ENCODE assay signal across 28 cellular contexts in the genomic region with DNA sequence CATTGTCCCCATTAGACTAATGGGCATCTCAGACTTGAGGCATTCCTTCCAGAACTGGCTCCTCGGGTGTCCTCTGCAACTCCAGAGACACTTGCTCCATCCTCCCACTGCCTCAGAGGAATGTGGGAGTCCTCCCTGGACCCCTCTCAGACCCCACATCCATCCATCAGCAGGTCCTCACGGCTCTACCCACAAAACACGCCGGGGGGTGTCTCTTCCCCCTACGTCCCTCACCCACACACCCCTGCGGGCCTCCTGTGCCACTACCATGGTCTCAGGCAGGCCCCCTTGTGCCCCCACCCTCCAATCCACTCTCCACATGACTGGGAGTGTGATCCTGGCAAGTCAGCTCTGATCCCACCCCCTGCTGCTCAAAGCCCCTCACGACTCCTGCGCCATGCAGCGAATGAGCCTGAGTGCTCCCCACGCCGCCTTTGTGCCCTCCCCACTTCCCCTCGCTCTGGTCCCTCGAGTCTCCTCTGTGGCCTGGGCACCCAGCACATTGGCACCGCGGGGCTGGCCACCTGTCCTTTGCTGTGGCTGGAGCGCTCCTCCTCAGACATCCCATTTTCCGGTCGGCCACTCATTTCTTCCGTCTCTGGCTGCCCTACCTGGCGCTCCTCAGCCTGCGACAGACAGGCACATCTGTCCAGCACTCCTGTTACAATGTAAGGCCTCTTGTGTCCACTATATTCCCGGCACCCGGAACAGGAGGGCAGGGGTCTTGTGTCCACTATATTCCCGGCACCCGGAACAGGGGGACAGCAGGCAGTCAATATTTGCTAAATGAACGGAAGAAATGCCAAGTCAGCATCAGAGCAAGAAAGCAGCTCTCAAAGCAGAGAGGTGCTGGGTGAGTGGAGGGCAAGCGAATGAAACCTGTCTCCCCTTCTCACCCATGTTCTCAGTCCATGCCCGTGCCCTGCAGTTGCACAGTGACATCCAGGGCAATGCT. TPM values are rescaled to one million over a fixed set of nuclear protein-coding genes. Genes with fewer than 3 reads are reported as not detected.
A peak's percentile ranks its signal among the peaks of the same experiment; 100 is the strongest.
DNase-seq lines count a peak whose midpoint lies in the region; ATAC-seq, FAIRE-seq and TF ChIP-seq lines count a peak whose summit lies in the region.
"Had no signal": no experiment of that assay in that cellular context is flagged by ENCODE, and none has a peak within 500 bp of the region (broad histone marks: within the 10 kb centered on the region; RNA-seq: fewer than 3 reads in every experiment).

No MANE protein-coding gene starts in this region.

- no peak for FAIRE-seq in H1 (lab: Jason Lieb, UNC)
- FAIRE-seq: islet of Langerhans, TTC549 had no signal

- H3K27me3 ChIP-seq in heart right ventricle = no peaks in the 10 kb centered on the region
- no peaks in the 10 kb centered on the region for H3K27me3 ChIP-seq in H1 (replicated peaks in 1 of 4; ENCODE audit: control insufficient read depth in 3 of 4, extremely low read depth in 1 of 4, insufficient read depth in 3 of 4, low read length in 3 of 4)
- H3K27me3 ChIP-seq: body of pancreas, neural progenitor cell, stomach had no signal

- no peak overlapping the region for H3K18ac ChIP-seq in H1 (ENCODE audit: extremely low read depth, low read length)

- no peak overlapping the region for H4K91ac ChIP-seq in H1 (replicated peaks; ENCODE audit: insufficient read length, low read length)

- H3K56ac ChIP-seq in H1 (replicated peaks; ENCODE audit: insufficient read length, low read depth, low read length) = no peak overlapping the region

- 92 to 94% methylated on average over 28 of the region's 28 CpGs for WGBS in heart right ventricle, 2 donors
- 92% methylated on average over 27 of the region's 28 CpGs; no CpG with 5 or more reads in 1 of the 2 experiments for WGBS in H1 (ENCODE audit: extremely low coverage in 1 of 2, insufficient coverage in 1 of 2, insufficient read length in 1 of 2, insufficient replicate concordance in 2 of 2, low coverage in 1 of 2, low lambda C conversion rate in 2 of 2, missing lambda C conversion rate in 1 of 2), 2 experiments

- H3K4me2 ChIP-seq in H1 (ENCODE audit: insufficient read depth in 1 of 2, low read depth in 2 of 2, low read length in 2 of 2) = no peak overlapping the region
- H3K4me2 ChIP-seq: neural progenitor cell had no signal

- H3K4ac ChIP-seq in H1 (replicated peaks; ENCODE audit: insufficient read length, low read depth, low read length) = no peak overlapping the region

- H4K5ac ChIP-seq in H1 (ENCODE audit: insufficient read length, low read depth, low read length) = no peak overlapping the region

- intact Hi-C loops in Right ventricle myocardium superior (cut with DNase I) = no loop called here
- intact Hi-C loops in heart right ventricle (cut with DNase I) = no loop called here

- H3K4me1 ChIP-seq in heart right ventricle (peaks cover 18 to 90% (median 60%) of the 10 kb centered on the region in 9 donors), H1 (replicated peaks in 1 of 4; ENCODE audit: control insufficient read depth in 3 of 4, insufficient read depth in 4 of 4, low read length in 3 of 4) (peaks cover 1 to 6% (median 4%) of the 10 kb centered on the region in 4 experiments; a peak in 5 of 7 replicates)

- peaks cover 0 to 2% (median 0%) of the 10 kb centered on the region in 11 donors for H3K9me3 ChIP-seq in heart right ventricle
- peaks cover 0 to 8% of the 10 kb centered on the region in 2 experiments; a peak in 1 of 4 replicates for H3K9me3 ChIP-seq in H1 (ENCODE audit: insufficient read depth in 2 of 2, low read depth in 1 of 2, low read length in 1 of 2)
- H3K9me3 ChIP-seq: body of pancreas, stomach had no signal

- peaks cover 0 to 26% of the 10 kb centered on the region in 2 experiments; a peak in 2 of 4 replicates for H3K79me2 ChIP-seq in H1 (ENCODE audit: control insufficient read depth in 1 of 2, insufficient read depth in 2 of 2, low read length in 2 of 2)

- H3K9me3 Mint-ChIP-seq in neural crest cell (peaks cover 7% of the 10 kb centered on the region), type B pancreatic cell (peaks cover 7% of the 10 kb centered on the region)

- TF ChIP-seq POLR2A in H1 (IDR thresholded peaks at IDR 0.05; ENCODE audit: control extremely low read depth in 1 of 2, low read depth in 2 of 2, low read length in 2 of 2) = no peak

- no peak overlapping the region for H2AFZ ChIP-seq in H1 (ENCODE audit: low read length)
- H2AFZ ChIP-seq: neural progenitor cell had no signal

- H3K9ac ChIP-seq in H1 (replicated peaks in 1 of 4; ENCODE audit: extremely low read depth in 1 of 4, low read depth in 3 of 4, low read length in 3 of 4) = no peak overlapping the region
- H3K9ac ChIP-seq: neural progenitor cell had no signal

- H3K23ac ChIP-seq in H1 (ENCODE audit: insufficient read length) = no peak overlapping the region

- POLR2A ChIA-PET in H1 (lab: Charles Lee; ENCODE audit: partially characterized antibody) = no interaction called here

- ATAC-seq in Right ventricle myocardium superior (ENCODE audit: poor library complexity) (no peak), heart right ventricle (no peak)
- ATAC-seq: activated CD8-positive, alpha-beta T cell treated with anti-CD3 and anti-CD28 coated beads, Interleukin-2, amount 10 ng/mL, durations not matched to agents 7 days and 5 days; body of pancreas had no signal

- peak overlapping the region; percentile 35 for H3K27ac Mint-ChIP-seq in neural crest cell (ENCODE audit: unreplicated experiment)
- peak overlapping the region; percentile 53 for H3K27ac Mint-ChIP-seq in type B pancreatic cell
- H3K27ac Mint-ChIP-seq: activated CD8-positive, alpha-beta T cell treated with anti-CD3 and anti-CD28 coated beads, Interleukin-2, amount 10 ng/mL, durations not matched to agents 7 days and 5 days; B cell; neural progenitor cell had no signal

- peaks cover 7% of the 10 kb centered on the region for H3K4me1 Mint-ChIP-seq in neural crest cell
- H3K4me1 Mint-ChIP-seq in type B pancreatic cell (ENCODE audit: unreplicated experiment) = peaks cover 25% of the 10 kb centered on the region

- no peak overlapping the region for H3K14ac ChIP-seq in H1 (ENCODE audit: insufficient read length)

- peaks cover 5 to 12% of the 10 kb centered on the region in 2 experiments for H4K20me1 ChIP-seq in H1 (replicated peaks in 1 of 2; ENCODE audit: control insufficient read depth in 1 of 2, insufficient read depth in 2 of 2, low read length in 2 of 2)

- H2AK5ac ChIP-seq in H1 (ENCODE audit: low read depth, low read length) = no peak overlapping the region

- no peak overlapping the region for H2BK12ac ChIP-seq in H1 (ENCODE audit: low read depth, low read length)

- DNase-seq in Right ventricle myocardium superior (peak; percentile 30), heart right ventricle (no peak), H1 (ENCODE audit: low read depth in 1 of 2, low spot score in 2 of 2) (no peak), neural crest cell (ENCODE audit: low read depth, low spot score) (no peak), type B pancreatic cell (ENCODE audit: extremely low spot score, unreplicated experiment) (no peak), middle frontal gyrus (ENCODE audit: extremely low spot score, low spot score) (no peak), SKM-1 (lab: John Stamatoyannopoulos, UW; ENCODE audit: unreplicated experiment) (no peak), COLO668 (lab: John Stamatoyannopoulos, UW; ENCODE audit: unreplicated experiment) (no peak)
- DNase-seq: activated CD4-positive, alpha-beta T cell treated with anti-CD3 and anti-CD28 coated beads for 1 hour; activated CD8-positive, alpha-beta T cell treated with anti-CD3 and anti-CD28 coated beads, Interleukin-2, amount 10 ng/mL, durations not matched to agents 7 days and 5 days; activated effector memory CD4-positive, alpha-beta T cell treated with Interleukin-2 at 50 U/mL for 16 hours; COR-L47; DMS53; effector CD4-positive, alpha-beta T cell; NCI-H1417 treated with DMSO at 0.1 percent for 48 hours; NCI-H2081; NCI-H226; NCI-H69; stomach; T-helper 1 cell; trophoblast cell had no signal

- no peaks in the 10 kb centered on the region for H3K27me3 Mint-ChIP-seq in neural crest cell (ENCODE audit: low read depth)
- no peaks in the 10 kb centered on the region for H3K27me3 Mint-ChIP-seq in type B pancreatic cell
- H3K27me3 Mint-ChIP-seq: B cell had no signal

- TF ChIP-seq EP300 in H1 (IDR thresholded peaks at IDR 0.05; ENCODE audit: borderline replicate concordance in 1 of 2, low read depth in 2 of 2, low read length in 2 of 2) = no peak

- no peak for TF ChIP-seq CTCF in heart right ventricle (IDR thresholded peaks at IDR 0.05)
- no peak for TF ChIP-seq CTCF in H1 (IDR thresholded peaks at IDR 0.05; ENCODE audit: control extremely low read depth in 1 of 3, insufficient read depth in 1 of 3, low read depth in 1 of 3, low read length in 3 of 3)
- no peak for TF ChIP-seq CTCF in neural crest cell (conservative IDR thresholded peaks at IDR 0.05)
- TF ChIP-seq CTCF in type B pancreatic cell (conservative IDR thresholded peaks at IDR 0.05) = no peak

- no peak overlapping the region for H2BK20ac ChIP-seq in H1 (ENCODE audit: low read length)

- H3K27ac ChIP-seq in heart right ventricle (no peak overlapping the region), H1 (ENCODE audit: low read depth, low read length) (no peak overlapping the region)
- H3K27ac ChIP-seq: body of pancreas, epithelial cell of prostate, neural progenitor cell, stomach had no signal

- H3K36me3 ChIP-seq in heart right ventricle = peaks cover 0 to 24% (median 0%) of the 10 kb centered on the region in 9 donors
- H3K36me3 ChIP-seq in H1 (ENCODE audit: control insufficient read depth in 2 of 4, insufficient read depth in 4 of 4, low read length in 3 of 4) = no peaks in the 10 kb centered on the region
- H3K36me3 ChIP-seq: neural progenitor cell had no signal

- H2BK120ac ChIP-seq in H1 (replicated peaks; ENCODE audit: low read depth, low read length) = no peak overlapping the region

- peaks cover 19% of the 10 kb centered on the region for H3K79me1 ChIP-seq in H1 (ENCODE audit: low read depth, low read length)

- H3K4me3 ChIP-seq in heart right ventricle (no peak overlapping the region), H1 (ENCODE audit: extremely low read depth in 1 of 4, insufficient read depth in 2 of 4, low read depth in 3 of 4, low read length in 4 of 4) (no peak overlapping the region)
- H3K4me3 ChIP-seq: body of pancreas, lung, neural progenitor cell, stomach had no signal

- CTCF ChIA-PET in H1 (lab: Charles Lee; ENCODE audit: partially characterized antibody) = interaction anchor here (1.0 to 1.1 kb wide), 2 partner anchors 10 to 14 kb away, joined by 3 read pairs; no protein-coding TSS in a partner anchor

- no peak overlapping the region for H2BK15ac ChIP-seq in H1 (ENCODE audit: low read length)

- peak overlapping the region; percentile 37; the same call in 1 of the 2 replicates for H4K8ac ChIP-seq in H1 (ENCODE audit: extremely low read depth, insufficient read depth, low read length)

- H3K36me3 Mint-ChIP-seq in neural crest cell (ENCODE audit: low read depth) (peaks cover 4% of the 10 kb centered on the region), type B pancreatic cell (peaks cover 8% of the 10 kb centered on the region)

- H3K23me2 ChIP-seq in H1 (ENCODE audit: low read depth, low read length) = no peaks in the 10 kb centered on the region

- no peak for TF ChIP-seq RAD21 in H1 (IDR thresholded peaks at IDR 0.05 in 1 of 2, conservative IDR thresholded peaks at IDR 0.05 in 1 of 2; ENCODE audit: low read depth in 2 of 2, low read length in 2 of 2)

- H3K4me3 Mint-ChIP-seq in neural crest cell (no peak overlapping the region), type B pancreatic cell (no peak overlapping the region)
- H3K4me3 Mint-ChIP-seq: activated CD8-positive, alpha-beta T cell treated with anti-CD3 and anti-CD28 coated beads, Interleukin-2, amount 10 ng/mL, durations not matched to agents 7 days and 5 days; B cell; neural progenitor cell had no signal

- no peak overlapping the region for H2BK5ac ChIP-seq in H1 (ENCODE audit: low read depth, low read length)

RNA-seq across cellular contexts. Expression of a gene that starts 14.2 kb away (rescaled TPM):
- total RNA-seq in Right ventricle myocardium superior (46.1 TPM), heart right ventricle (10 to 100 TPM; 36.8 to 59.1 (median 45.2) TPM), neural crest cell (17.3 and 19.3 TPM in 2 replicates), type B pancreatic cell (ENCODE audit: low replicate concordance) (39.6 and 46.8 TPM in 2 replicates)
- polyA plus RNA-seq in heart right ventricle (10 to 100 TPM; 25.2 to 57.9 TPM), H1 (2011; rRNA removed) (28.2 and 28.5 TPM in 2 replicates)
- 18.3 and 18.6 TPM in 2 replicates for total RNA-seq in H1 (2021; fragmentation: NEBNext Ultra II Directional; extraction: Animal tissue kit (Norgen Biotek cat#: 25700))
- polyA plus RNA-seq in H1 (2011; cell fraction: cytosol; rRNA removed) = 37.2 TPM
- 34.8 TPM for polyA plus RNA-seq in H1 (2011; cell fraction: nucleus; rRNA removed)
- polyA plus RNA-seq in H1 (2012, experiment 1 of 2) = 15.1 to 24.8 TPM (median 22.8 TPM) in 4 replicates
- 22.6 TPM for polyA plus RNA-seq in H1 (2012, experiment 2 of 2)
- 9.6 TPM for polyA plus RNA-seq in H1 (2013, experiment 1 of 2)
- 9.7 TPM for polyA plus RNA-seq in H1 (2013, experiment 2 of 2)
- polyA minus RNA-seq in H1 (2011; rRNA and poly(A)+ RNA removed) = 33.6 and 38.3 TPM in 2 replicates
- polyA minus RNA-seq in H1 (2011; cell fraction: cytosol; rRNA and poly(A)+ RNA removed) = 17.2 TPM
- 14.7 TPM for polyA minus RNA-seq in H1 (2011; cell fraction: nucleus; rRNA and poly(A)+ RNA removed)
